19 cellular contexts compared by ENCODE assay signal in genomic region chr5:177098772-177099152, GRCh38. TPM values are rescaled to one million over a fixed set of nuclear protein-coding genes. Genes with fewer than 3 reads are reported as not detected.
A peak's percentile ranks its signal among the peaks of the same experiment; 100 is the strongest.
DNase-seq lines count a peak whose midpoint lies in the region; ATAC-seq and TF ChIP-seq lines count a peak whose summit lies in the region.
"Had no signal": no experiment of that assay in that cellular context is flagged by ENCODE, and none has a peak within 500 bp of the region (broad histone marks: within the 10 kb centered on the region; RNA-seq: fewer than 3 reads in every experiment).

No MANE protein-coding gene starts in this region.

- H3K36me3 Mint-ChIP-seq in endodermal cell (ENCODE audit: low read depth): peaks cover 20% of the 10 kb centered on the region

- TF ChIP-seq POLR2A in upper lobe of left lung (IDR thresholded peaks at IDR 0.05) (no peak), sigmoid colon (IDR thresholded peaks at IDR 0.05) (no peak)

- H3K36me3 ChIP-seq in MG63 (peaks cover 38% of the 10 kb centered on the region), endodermal cell (ENCODE audit: control insufficient read depth, insufficient read depth, low read length) (no peaks in the 10 kb centered on the region), upper lobe of left lung (no peaks in the 10 kb centered on the region), sigmoid colon (no peaks in the 10 kb centered on the region)

- no peaks in the 10 kb centered on the region for H3K27me3 ChIP-seq in MG63
- H3K27me3 ChIP-seq in endodermal cell (ENCODE audit: control insufficient read depth, insufficient read depth, low read length, poor library complexity, severe bottlenecking): no peaks in the 10 kb centered on the region
- H3K27me3 ChIP-seq in upper lobe of left lung: no peaks in the 10 kb centered on the region
- peaks cover 0 to 4% (median 0%) of the 10 kb centered on the region in 3 donors for H3K27me3 ChIP-seq in sigmoid colon

- intact Hi-C loops in sigmoid colon (cut with DNase I): no loop called here

- H3K4me1 Mint-ChIP-seq in endodermal cell: peaks cover 7% of the 10 kb centered on the region
- H3K4me1 Mint-ChIP-seq: central memory CD8-positive, alpha-beta T cell had no signal

- H3K27me3 Mint-ChIP-seq in endodermal cell (ENCODE audit: insufficient read depth): no peaks in the 10 kb centered on the region

- TF ChIP-seq CTCF in endodermal cell (conservative IDR thresholded peaks at IDR 0.05): no peak
- no peak for TF ChIP-seq CTCF in upper lobe of left lung (IDR thresholded peaks at IDR 0.05)
- TF ChIP-seq CTCF in sigmoid colon (IDR thresholded peaks at IDR 0.05): no peak

- TF ChIP-seq EP300 in upper lobe of left lung (IDR thresholded peaks at IDR 0.05) (no peak), sigmoid colon (IDR thresholded peaks at IDR 0.05) (no peak)

- H3K27ac ChIP-seq in endodermal cell (ENCODE audit: low read depth, low read length) (peak overlapping the region; percentile 83), upper lobe of left lung (peak overlapping the region in 3 of 4 donors; percentile 17 to 70 (median 27)), sigmoid colon (no peak overlapping the region)
- H3K27ac ChIP-seq: HL-60 had no signal

- H3K4me3 ChIP-seq in MG63: no peak overlapping the region
- no peak overlapping the region for H3K4me3 ChIP-seq in endodermal cell (ENCODE audit: low read length)
- H3K4me3 ChIP-seq in upper lobe of left lung: no peak overlapping the region
- no peak overlapping the region for H3K4me3 ChIP-seq in sigmoid colon
- H3K4me3 ChIP-seq: lung had no signal

- no peaks in the 10 kb centered on the region for H3K9me3 ChIP-seq in MG63
- no peaks in the 10 kb centered on the region for H3K9me3 ChIP-seq in endodermal cell (ENCODE audit: control insufficient read depth, low read length)
- H3K9me3 ChIP-seq in upper lobe of left lung: no peaks in the 10 kb centered on the region
- H3K9me3 ChIP-seq in sigmoid colon: no peaks in the 10 kb centered on the region

- H3K27ac Mint-ChIP-seq in endodermal cell: peak overlapping the region; percentile 76
- H3K27ac Mint-ChIP-seq: activated T-helper 1 cell treated with anti-CD3 and anti-CD28 coated beads, Interleukin-12 subunit alpha, Interleukin-12 subunit beta, Interleukin-2, Interleukin-4 antibody, amounts not matched to agents 30 ng/mL and 10 ng/mL and 1 ng/mL, durations not matched to agents 14 hours and 24 hours and 36 hours; T-helper 17 cell had no signal

- peak; percentile 81 for DNase-seq in MG63
- DNase-seq in endodermal cell: peak; percentile 49
- peak; percentile 94 for DNase-seq in myocyte (ENCODE audit: low read depth)
- DNase-seq in upper lobe of left lung: no peak
- no peak for DNase-seq in T1000 (lab: John Stamatoyannopoulos, UW)
- no peak for DNase-seq in NCI-H2171 (lab: John Stamatoyannopoulos, UW)
- no peak for DNase-seq in sigmoid colon
- DNase-seq: KG1; NCI-H1092 treated with DMSO at 0.1 percent for 48 hours; NCI-H2081 treated with DMSO at 0.1 percent for 48 hours; SIG-M5; stimulated activated CD4-positive, alpha-beta T cell treated with anti-CD3 and anti-CD28 coated beads, Interleukin-2, amount 100 ng/mL, for 24 hours; T-helper 17 cell had no signal

- no peaks in the 10 kb centered on the region for H3K4me1 ChIP-seq in endodermal cell (ENCODE audit: control insufficient read depth, insufficient read depth, low read length)
- peaks cover 15 to 22% (median 20%) of the 10 kb centered on the region in 4 donors for H3K4me1 ChIP-seq in upper lobe of left lung
- H3K4me1 ChIP-seq in sigmoid colon: peaks cover 0 to 13% (median 4%) of the 10 kb centered on the region in 4 donors

- ATAC-seq in upper lobe of left lung (ENCODE audit: low FRiP score in 2 of 2) (peak; percentile 4 to 15), HG03108 (IDR thresholded peaks at IDR 0.05; ENCODE audit: unreplicated experiment) (no peak)
- ATAC-seq: activated CD4-positive, CD25-positive, alpha-beta regulatory T cell treated with anti-CD3 and anti-CD28 coated beads, Interleukin-2, amount 50 U/mL, for 24 hours; T-helper 17 cell had no signal

- no peak overlapping the region for H3K4me3 Mint-ChIP-seq in endodermal cell
- H3K4me3 Mint-ChIP-seq: activated T-helper 1 cell treated with anti-CD3 and anti-CD28 coated beads, Interleukin-12 subunit alpha, Interleukin-12 subunit beta, Interleukin-2, Interleukin-4 antibody, amounts not matched to agents 30 ng/mL and 10 ng/mL and 1 ng/mL, durations not matched to agents 14 hours and 24 hours and 36 hours; central memory CD8-positive, alpha-beta T cell; T-helper 17 cell had no signal

- H3K9me3 Mint-ChIP-seq in endodermal cell: no peaks in the 10 kb centered on the region
- H3K9me3 Mint-ChIP-seq: activated T-helper 1 cell treated with anti-CD3 and anti-CD28 coated beads, Interleukin-12 subunit alpha, Interleukin-12 subunit beta, Interleukin-2, Interleukin-4 antibody, amounts not matched to agents 30 ng/mL and 10 ng/mL and 1 ng/mL, durations not matched to agents 14 hours and 24 hours and 36 hours; central memory CD8-positive, alpha-beta T cell had no signal

- 77 to 85% methylated on average over 2 to 5 of the region's 5 CpGs for WGBS in endodermal cell (ENCODE audit: insufficient coverage in 1 of 2, insufficient read length in 1 of 2), 2 experiments
- 51 to 71% methylated on average over 4 to 5 of the region's 5 CpGs for WGBS in upper lobe of left lung, 2 donors
- 23 to 61% methylated on average over 5 of the region's 5 CpGs for WGBS in sigmoid colon, 2 donors

- H3K9ac ChIP-seq in endodermal cell (ENCODE audit: extremely low read depth, low read length, poor library complexity, severe bottlenecking): no peak overlapping the region

RNA-seq across cellular contexts. Expression of gene FGFR4, which starts 12.0 kb away (rescaled TPM):
- 51.3 and 96.6 TPM in 2 replicates for total RNA-seq in MG63 (2014; rRNA removed; shearing (Covaris generic); ENCODE audit: low replicate concordance)
- total RNA-seq in endodermal cell: 100 to 1,000 TPM; 123 to 131 TPM
- 26.6 TPM for polyA plus RNA-seq in endodermal cell (2013, experiment 1 of 2)
- polyA plus RNA-seq in endodermal cell (2013, experiment 2 of 2): 22.8 TPM
- 128 and 222 TPM in 2 replicates for total RNA-seq in myocyte
- polyA plus RNA-seq in myocyte (2012): 27.8 TPM
- total RNA-seq in upper lobe of left lung: 100 to 1,000 TPM in 3 of 6 donors, 10 to 100 TPM in 3; 14.8 to 175 (median 87.1) TPM
- 10 to 100 TPM in 1 of 4 donors, 1 to 10 TPM in 3; 3.0 to 11.8 (median 6.1) TPM for total RNA-seq in sigmoid colon
- 10 to 100 TPM in 1 of 3 donors, 1 to 10 TPM in 2; 4.9 to 45.0 (median 6.6) TPM for polyA plus RNA-seq in sigmoid colon

RNA-seq across cellular contexts. Expression of gene NSD1, which starts 34.8 kb away (rescaled TPM):
- 30.9 and 43.8 TPM in 2 replicates for total RNA-seq in MG63 (2014; rRNA removed; shearing (Covaris generic); ENCODE audit: low replicate concordance)
- total RNA-seq in endodermal cell: 100 to 1,000 TPM; 150 to 190 TPM
- 36.0 TPM for polyA plus RNA-seq in endodermal cell (2013, experiment 1 of 2)
- polyA plus RNA-seq in endodermal cell (2013, experiment 2 of 2): 38.8 TPM
- 37.0 and 39.6 TPM in 2 replicates for total RNA-seq in myocyte
- polyA plus RNA-seq in myocyte (2012): 15.1 TPM
- 10 to 100 TPM; 33.0 to 69.1 (median 55.7) TPM for total RNA-seq in upper lobe of left lung
- total RNA-seq in sigmoid colon: 10 to 100 TPM; 34.6 to 41.5 (median 36.5) TPM
- 10 to 100 TPM in 1 of 3 donors, 1 to 10 TPM in 2; 3.0 to 21.1 (median 5.8) TPM for polyA plus RNA-seq in sigmoid colon

Comparison
In these comparisons a context has a peak if more than half of its experiments do, and no peak if none do; other contexts are left out.
1. DNase-seq: peak in MG63 (single experiment), endodermal cell (single experiment) and myocyte (single experiment); none in upper lobe of left lung (0 of 2), T1000 (single experiment), NCI-H2171 (single experiment) and sigmoid colon (single experiment).
2. H3K27ac ChIP-seq: peak in endodermal cell (single experiment) and upper lobe of left lung (3 of 4); none in sigmoid colon (0 of 4).